19 cellular contexts compared by ENCODE assay signal in genomic region chr12:9725471-9725870, GRCh38. TPM values are rescaled to one million over a fixed set of nuclear protein-coding genes. Genes with fewer than 3 reads are reported as not detected.
DNase-seq lines count a peak whose midpoint lies in the region; ATAC-seq and TF ChIP-seq lines count a peak whose summit lies in the region.
"Had no signal": no experiment of that assay in that cellular context is flagged by ENCODE, and none has a peak within 500 bp of the region (broad histone marks: within the 10 kb centered on the region; RNA-seq: fewer than 3 reads in every experiment).

No MANE protein-coding gene starts in this region.

- BruUV-seq in OCI-LY7 (replicated peaks; lab: Mats Ljungman, UMichigan), result no TSS peak

- H3K9me2 ChIP-seq in OCI-LY7 (ENCODE audit: insufficient read depth, low read length), result no peaks in the 10 kb centered on the region

- intact Hi-C loops in activated CD4-positive, alpha-beta memory T cell treated with anti-CD3 and anti-CD28 coated beads for 36 hours (cut with micrococcal nuclease), result no loop called here
- intact Hi-C loops in OCI-LY7 (cut with micrococcal nuclease; ENCODE audit: unreplicated experiment) (loop anchor here (1.0 kb wide), 1 partner anchor 8 kb away; the partner anchor contains the start of gene CLECL1), Right ventricle myocardium inferior (cut with DNase I) (no loop called here)
- intact Hi-C loops in activated naive CD4-positive, alpha-beta T cell treated with anti-CD3 and anti-CD28 coated beads for 36 hours (cut with micrococcal nuclease), result no loop called here

- no peak for TF ChIP-seq CTCF in OCI-LY7 (conservative IDR thresholded peaks at IDR 0.05; ENCODE audit: low read length)

- peaks cover 7% of the 10 kb centered on the region for H3K36me3 Mint-ChIP-seq in activated CD4-positive, alpha-beta memory T cell treated with anti-CD3 and anti-CD28 coated beads for 36 hours
- peaks cover 44% of the 10 kb centered on the region for H3K36me3 Mint-ChIP-seq in activated CD4-positive, alpha-beta memory T cell treated with anti-CD3 and anti-CD28 coated beads, Interleukin-2, amount 10 ng/mL, durations not matched to agents 7 days and 5 days (ENCODE audit: low read depth)
- no peaks in the 10 kb centered on the region for H3K36me3 Mint-ChIP-seq in activated naive CD4-positive, alpha-beta T cell treated with anti-CD3 and anti-CD28 coated beads for 36 hours (ENCODE audit: low read depth)

- POLR2A ChIA-PET in activated CD4-positive, alpha-beta memory T cell treated with anti-CD3 and anti-CD28 coated beads for 36 hours (lab: Charles Lee), result no interaction called here
- POLR2A ChIA-PET in activated CD4-positive, alpha-beta memory T cell treated with anti-CD3 and anti-CD28 coated beads, Interleukin-2, amount 10 ng/mL, durations not matched to agents 7 days and 5 days (lab: Charles Lee), result interaction anchor here (0.5 to 2.4 kb wide), 9 partner anchors 8 to 87 kb away, joined by 3 to 9 read pairs (median 3); no protein-coding TSS in a partner anchor
- POLR2A ChIA-PET in OCI-LY7 (lab: Charles Lee), result interaction anchor here (1.1 to 8.5 kb wide), 15 partner anchors 8 to 668 kb away, joined by 3 to 136 read pairs (median 9); partner anchors contain the start of genes CD69, CLEC2D and CLECL1

- H3K4me3 ChIP-seq in OCI-LY7 (ENCODE audit: low read depth, low read length, poor library complexity, severe bottlenecking), result peak overlapping the region; percentile 78
- H3K4me3 ChIP-seq: SJSA1 had no signal

- peak overlapping the region; percentile 80 for H3K4me2 ChIP-seq in OCI-LY7 (ENCODE audit: low read length)

- H3K9me3 Mint-ChIP-seq in activated CD4-positive, alpha-beta memory T cell treated with anti-CD3 and anti-CD28 coated beads for 36 hours, result no peaks in the 10 kb centered on the region
- H3K9me3 Mint-ChIP-seq in activated CD4-positive, alpha-beta memory T cell treated with anti-CD3 and anti-CD28 coated beads, Interleukin-2, amount 10 ng/mL, durations not matched to agents 7 days and 5 days, result peaks cover 4% of the 10 kb centered on the region
- no peaks in the 10 kb centered on the region for H3K9me3 Mint-ChIP-seq in activated naive CD4-positive, alpha-beta T cell treated with anti-CD3 and anti-CD28 coated beads for 36 hours
- H3K9me3 Mint-ChIP-seq: H9 had no signal

- CTCF ChIA-PET in activated CD4-positive, alpha-beta memory T cell treated with anti-CD3 and anti-CD28 coated beads for 36 hours (lab: Charles Lee), result interaction anchor here (0.9 to 2.2 kb wide), 4 partner anchors 16 to 17 kb away, joined by 3 to 11 read pairs (median 8); no protein-coding TSS in a partner anchor
- CTCF ChIA-PET in activated CD4-positive, alpha-beta memory T cell treated with anti-CD3 and anti-CD28 coated beads, Interleukin-2, amount 10 ng/mL, durations not matched to agents 7 days and 5 days (lab: Charles Lee), result interaction anchor here (0.7 to 1.2 kb wide), 2 partner anchors 12 to 17 kb away, joined by 3 to 4 read pairs; no protein-coding TSS in a partner anchor
- CTCF ChIA-PET in OCI-LY7 (lab: Charles Lee; ENCODE audit: unreplicated experiment), result interaction anchor here (1.3 kb wide), 1 partner anchor 17 kb away, joined by 4 read pairs; no protein-coding TSS in a partner anchor
- CTCF ChIA-PET in activated naive CD4-positive, alpha-beta T cell treated with anti-CD3 and anti-CD28 coated beads for 36 hours (lab: Charles Lee), result interaction anchor here (0.6 to 2.3 kb wide), 4 partner anchors 17 to 92 kb away, joined by 4 to 11 read pairs (median 4); no protein-coding TSS in a partner anchor

- peaks cover 38% of the 10 kb centered on the region for H3K36me3 ChIP-seq in OCI-LY7 (ENCODE audit: insufficient read depth, low read length)
- H3K36me3 ChIP-seq: SJSA1 had no signal

- H3K4me3 Mint-ChIP-seq in activated CD4-positive, alpha-beta memory T cell treated with anti-CD3 and anti-CD28 coated beads for 36 hours, result peak overlapping the region; percentile 25
- no peak overlapping the region for H3K4me3 Mint-ChIP-seq in activated CD4-positive, alpha-beta memory T cell treated with anti-CD3 and anti-CD28 coated beads, Interleukin-2, amount 10 ng/mL, durations not matched to agents 7 days and 5 days
- no peak overlapping the region for H3K4me3 Mint-ChIP-seq in activated naive CD4-positive, alpha-beta T cell treated with anti-CD3 and anti-CD28 coated beads for 36 hours
- H3K4me3 Mint-ChIP-seq: H9 had no signal

- H3K4me1 Mint-ChIP-seq in activated CD4-positive, alpha-beta memory T cell treated with anti-CD3 and anti-CD28 coated beads for 36 hours (ENCODE audit: low read depth), result peaks cover 23% of the 10 kb centered on the region
- peaks cover 37% of the 10 kb centered on the region for H3K4me1 Mint-ChIP-seq in activated CD4-positive, alpha-beta memory T cell treated with anti-CD3 and anti-CD28 coated beads, Interleukin-2, amount 10 ng/mL, durations not matched to agents 7 days and 5 days
- peaks cover 28% of the 10 kb centered on the region for H3K4me1 Mint-ChIP-seq in activated naive CD4-positive, alpha-beta T cell treated with anti-CD3 and anti-CD28 coated beads for 36 hours (ENCODE audit: low read depth)
- H3K4me1 Mint-ChIP-seq: H9 had no signal

- H3K27me3 Mint-ChIP-seq in activated CD4-positive, alpha-beta memory T cell treated with anti-CD3 and anti-CD28 coated beads for 36 hours, result no peaks in the 10 kb centered on the region
- H3K27me3 Mint-ChIP-seq in activated CD4-positive, alpha-beta memory T cell treated with anti-CD3 and anti-CD28 coated beads, Interleukin-2, amount 10 ng/mL, durations not matched to agents 7 days and 5 days, result peaks cover 10% of the 10 kb centered on the region
- peaks cover 4% of the 10 kb centered on the region for H3K27me3 Mint-ChIP-seq in activated naive CD4-positive, alpha-beta T cell treated with anti-CD3 and anti-CD28 coated beads for 36 hours (ENCODE audit: low read depth)

- no peak for DNase-seq in activated CD4-positive, alpha-beta memory T cell treated with anti-CD3 and anti-CD28 coated beads for 36 hours
- DNase-seq in activated CD4-positive, alpha-beta memory T cell treated with anti-CD3 and anti-CD28 coated beads, Interleukin-2, amount 10 ng/mL, durations not matched to agents 7 days and 5 days, result no peak
- DNase-seq in OCI-LY7 (ENCODE audit: low spot score), result no peak
- DNase-seq in epithelial cell of prostate (ENCODE audit: low read depth, low spot score), result no peak
- DNase-seq in Right ventricle myocardium inferior (ENCODE audit: missing footprints), result no peak
- no peak for DNase-seq in ureter (ENCODE audit: low spot score)
- no peak for DNase-seq in activated naive CD4-positive, alpha-beta T cell treated with anti-CD3 and anti-CD28 coated beads, Interleukin-2, amount 50 U/mL, for 16 hours
- DNase-seq in activated naive CD4-positive, alpha-beta T cell treated with anti-CD3 and anti-CD28 coated beads for 36 hours, result no peak
- DNase-seq: DMS 273 treated with DMSO at 0.1 percent for 48 hours, GF-D8, H9, NCI-H1436 treated with DMSO at 0.1 percent for 48 hours, NCI-H2029 treated with DMSO at 0.1 percent for 48 hours, NCI-H2171 treated with DMSO at 0.1 percent for 48 hours, NCI-H446 treated with DMSO at 0.1 percent for 48 hours, PC-3 had no signal

- H2AFZ ChIP-seq in OCI-LY7 (ENCODE audit: low read length), result no peak overlapping the region

- H3K79me2 ChIP-seq in OCI-LY7 (ENCODE audit: insufficient read depth, low read depth, low read length), result peaks cover 93% of the 10 kb centered on the region

- ATAC-seq in Right ventricle myocardium inferior, result no peak
- ATAC-seq: PC-3 had no signal

- peaks cover 100% of the 10 kb centered on the region for H3K4me1 ChIP-seq in OCI-LY7 (ENCODE audit: insufficient read depth, low read length, poor library complexity, severe bottlenecking)

- H4K20me1 ChIP-seq in OCI-LY7 (ENCODE audit: insufficient read depth, low read length), result no peaks in the 10 kb centered on the region

- 0 out of 2 replicates have a peak, but pooled peaks cover 4% of the 10 kb centered on the region for H3K9me3 ChIP-seq in OCI-LY7 (ENCODE audit: low read length)
- H3K9me3 ChIP-seq: SJSA1 had no signal

- H3K27ac Mint-ChIP-seq in activated CD4-positive, alpha-beta memory T cell treated with anti-CD3 and anti-CD28 coated beads for 36 hours, result no peak overlapping the region
- no peak overlapping the region for H3K27ac Mint-ChIP-seq in activated CD4-positive, alpha-beta memory T cell treated with anti-CD3 and anti-CD28 coated beads, Interleukin-2, amount 10 ng/mL, durations not matched to agents 7 days and 5 days
- H3K27ac Mint-ChIP-seq in activated naive CD4-positive, alpha-beta T cell treated with anti-CD3 and anti-CD28 coated beads for 36 hours, result no peak overlapping the region
- H3K27ac Mint-ChIP-seq: H9 had no signal

- H3K27ac ChIP-seq in OCI-LY7 (ENCODE audit: low read depth, low read length, poor library complexity, severe bottlenecking) (peak overlapping the region; percentile 99), epithelial cell of prostate (peak overlapping the region; percentile 5)
- H3K27ac ChIP-seq: C4-2B, SJSA1 had no signal

RNA-seq across cellular contexts. Expression of gene CLECL1, which starts 7.4 kb away (rescaled TPM):
- total RNA-seq in activated CD4-positive, alpha-beta memory T cell treated with anti-CD3 and anti-CD28 coated beads for 36 hours, result 1 to 10 TPM; 6.5 to 7.4 TPM
- total RNA-seq in activated CD4-positive, alpha-beta memory T cell treated with anti-CD3 and anti-CD28 coated beads, Interleukin-2, amount 10 ng/mL, durations not matched to agents 7 days and 5 days, result 10 to 100 TPM; 13.5 to 15.4 TPM
- total RNA-seq in OCI-LY7 (2014; rRNA removed; shearing (Covaris generic)), result 68.4 and 73.3 TPM in 2 replicates
- total RNA-seq in OCI-LY7 (2022) (106 and 114 TPM in 2 replicates), Right ventricle myocardium inferior (0.76 TPM), ureter (0.91 TPM)
- total RNA-seq in activated naive CD4-positive, alpha-beta T cell treated with anti-CD3 and anti-CD28 coated beads for 36 hours, result 1 to 10 TPM; 1.7 to 1.9 TPM
- total RNA-seq: Daoy, H9, PC-3, SJSA1 had no signal

RNA-seq across cellular contexts. Expression of gene CD69, which starts 35.2 kb away (rescaled TPM):
- total RNA-seq in activated CD4-positive, alpha-beta memory T cell treated with anti-CD3 and anti-CD28 coated beads for 36 hours, result 100 to 1,000 TPM; 118 to 120 TPM
- 100 to 1,000 TPM; 196 to 197 TPM for total RNA-seq in activated CD4-positive, alpha-beta memory T cell treated with anti-CD3 and anti-CD28 coated beads, Interleukin-2, amount 10 ng/mL, durations not matched to agents 7 days and 5 days
- total RNA-seq in OCI-LY7 (2014; rRNA removed; shearing (Covaris generic)), result 12.3 and 13.7 TPM in 2 replicates
- total RNA-seq in OCI-LY7 (2022), result 9.7 and 10.3 TPM in 2 replicates
- 0.32 TPM for total RNA-seq in Right ventricle myocardium inferior
- total RNA-seq in ureter, result 10.7 TPM
- total RNA-seq in activated naive CD4-positive, alpha-beta T cell treated with anti-CD3 and anti-CD28 coated beads for 36 hours, result 100 to 1,000 TPM; 150 to 153 TPM
- total RNA-seq: H9, PC-3 had no signal

RNA-seq across cellular contexts. Expression of gene CLEC2D, which starts 56.0 kb away (rescaled TPM):
- total RNA-seq in activated CD4-positive, alpha-beta memory T cell treated with anti-CD3 and anti-CD28 coated beads for 36 hours, result 100 to 1,000 TPM; 191 to 199 TPM
- total RNA-seq in activated CD4-positive, alpha-beta memory T cell treated with anti-CD3 and anti-CD28 coated beads, Interleukin-2, amount 10 ng/mL, durations not matched to agents 7 days and 5 days, result 100 to 1,000 TPM; 446 to 449 TPM
- 56.9 and 59.6 TPM in 2 replicates for total RNA-seq in OCI-LY7 (2014; rRNA removed; shearing (Covaris generic))
- total RNA-seq in OCI-LY7 (2022) (146 and 177 TPM in 2 replicates), Right ventricle myocardium inferior (3.0 TPM), ureter (32.6 TPM)
- 100 to 1,000 TPM; 176 to 184 TPM for total RNA-seq in activated naive CD4-positive, alpha-beta T cell treated with anti-CD3 and anti-CD28 coated beads for 36 hours

Comparison
In these comparisons a context has a peak if more than half of its experiments do, and no peak if none do; other contexts are left out.
1. RNA of gene CLECL1, which starts 7.4 kb away (total RNA-seq): 68.4 to 114 TPM in OCI-LY7; 13.5 to 15.4 TPM in activated CD4-positive, alpha-beta memory T cell treated with anti-CD3 and anti-CD28 coated beads, Interleukin-2, amount 10 ng/mL, durations not matched to agents 7 days and 5 days, 6.5 to 7.4 TPM in activated CD4-positive, alpha-beta memory T cell treated with anti-CD3 and anti-CD28 coated beads for 36 hours, 1.7 to 1.9 TPM in activated naive CD4-positive, alpha-beta T cell treated with anti-CD3 and anti-CD28 coated beads for 36 hours, 0.91 TPM in ureter (single experiment) and 0.76 TPM in Right ventricle myocardium inferior (single experiment); every median in the first group is over 4 times any median in the second.
2. RNA of gene CD69, which starts 35.2 kb away (total RNA-seq): 196 to 197 TPM in activated CD4-positive, alpha-beta memory T cell treated with anti-CD3 and anti-CD28 coated beads, Interleukin-2, amount 10 ng/mL, durations not matched to agents 7 days and 5 days, 150 to 153 TPM in activated naive CD4-positive, alpha-beta T cell treated with anti-CD3 and anti-CD28 coated beads for 36 hours and 118 to 120 TPM in activated CD4-positive, alpha-beta memory T cell treated with anti-CD3 and anti-CD28 coated beads for 36 hours; 9.7 to 13.7 TPM in OCI-LY7, 10.7 TPM in ureter (single experiment) and 0.32 TPM in Right ventricle myocardium inferior (single experiment); every median in the first group is over 4 times any median in the second.